In genomic region chrX:46805270-46805669, GRCh38 we compare ENCODE assay signal across 1 cellular context.
TF ChIP-seq lines count a peak whose summit lies in the region.

No MANE protein-coding gene starts in this region.

TF ChIP-seq in GM12878, 131 proteins besides CTCF, POLR2A, EP300 and RAD21 (continued from another document):
- TF ChIP-seq ZNF274 (IDR thresholded peaks at IDR 0.05; ENCODE audit: insufficient read depth, insufficient read length), result no peak
- no peak for TF ChIP-seq TCF7 (IDR thresholded peaks at IDR 0.05; ENCODE audit: borderline replicate concordance)
